ENCODE assay signal across 8 cellular contexts in the genomic region with DNA sequence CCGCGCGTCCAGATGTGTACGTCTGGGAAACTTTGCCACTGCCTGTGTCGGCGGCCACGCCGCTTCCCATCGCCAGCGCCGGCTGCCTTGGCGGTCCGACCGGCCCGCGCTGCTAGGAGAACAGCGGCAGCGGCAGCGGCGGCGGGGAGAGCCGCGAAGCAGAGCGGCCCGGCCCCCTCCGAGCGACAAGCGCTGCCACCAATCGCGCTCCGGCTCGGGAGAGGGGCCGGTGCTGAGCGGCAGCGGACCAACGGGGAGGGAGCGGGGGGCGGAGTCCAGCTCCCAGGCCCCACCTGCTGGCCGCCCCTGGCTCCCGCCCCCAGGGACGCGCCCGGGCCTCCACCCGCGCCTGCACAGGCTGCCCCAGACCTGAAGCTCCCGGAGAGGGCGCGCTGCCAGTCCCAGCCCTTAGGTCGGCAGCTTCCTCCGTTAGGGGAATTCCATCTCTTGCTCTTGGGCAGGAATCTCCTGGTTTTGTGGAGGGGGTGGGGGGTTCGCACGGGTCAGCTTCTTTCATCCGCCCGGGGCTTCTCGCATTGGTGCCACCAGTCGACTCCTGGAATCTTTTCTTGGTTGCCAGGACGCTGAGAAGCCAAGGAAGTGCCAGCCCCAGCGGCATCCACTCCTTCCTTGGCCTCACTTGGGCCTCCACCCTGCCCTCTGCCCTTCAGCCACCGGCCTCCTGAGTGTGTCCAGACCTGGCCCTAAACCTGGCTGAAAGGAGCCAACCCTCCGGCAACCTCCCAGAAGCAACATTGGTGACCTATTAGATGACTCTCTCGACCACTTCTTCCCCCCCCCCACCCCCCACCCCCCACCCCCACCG. TPM values are rescaled to one million over a fixed set of nuclear protein-coding genes. Genes with fewer than 3 reads are reported as not detected.
DNase-seq lines count a peak whose midpoint lies in the region; ATAC-seq, FAIRE-seq and TF ChIP-seq lines count a peak whose summit lies in the region.

A gene (minus strand): TSS at position 125 of the 826 bp plus-strand sequence.

- peaks cover 35% of the 10 kb centered on the region for H3K4me1 Mint-ChIP-seq in nephron progenitor cell
- peaks cover 9% of the 10 kb centered on the region for H3K4me1 Mint-ChIP-seq in stimulated activated naive CD8-positive, alpha-beta T cell treated with anti-CD3 and anti-CD28 coated beads, Interleukin-15, Interleukin-2, amounts not matched to agents 100 ng/mL and 50 ng/mL, for 24 hours (ENCODE audit: low read depth)

- peak; percentile 20 for TF ChIP-seq CTCF in fibroblast of the aortic adventitia (IDR thresholded peaks at IDR 0.05; ENCODE audit: insufficient read depth, low read length)
- peak; percentile 12 for TF ChIP-seq CTCF in nephron progenitor cell (IDR thresholded peaks at IDR 0.05)

- H3K27me3 Mint-ChIP-seq in nephron progenitor cell (ENCODE audit: low read depth, poor library complexity): peaks cover 69% of the 10 kb centered on the region
- peaks cover 66% of the 10 kb centered on the region for H3K27me3 Mint-ChIP-seq in stimulated activated naive CD8-positive, alpha-beta T cell treated with anti-CD3 and anti-CD28 coated beads, Interleukin-15, Interleukin-2, amounts not matched to agents 100 ng/mL and 50 ng/mL, for 24 hours

- H3K9me3 Mint-ChIP-seq in nephron progenitor cell: no peaks in the 10 kb centered on the region
- no peaks in the 10 kb centered on the region for H3K9me3 Mint-ChIP-seq in stimulated activated naive CD8-positive, alpha-beta T cell treated with anti-CD3 and anti-CD28 coated beads, Interleukin-15, Interleukin-2, amounts not matched to agents 100 ng/mL and 50 ng/mL, for 24 hours

- FAIRE-seq in RCC 7860 (lab: Jason Lieb, UNC): no peak

- ATAC-seq in GM21737 (IDR thresholded peaks at IDR 0.05; ENCODE audit: unreplicated experiment): peak; percentile 95

- H3K27ac Mint-ChIP-seq in nephron progenitor cell: no peak within 1 kb of the TSS
- H3K27ac Mint-ChIP-seq in stimulated activated naive CD8-positive, alpha-beta T cell treated with anti-CD3 and anti-CD28 coated beads, Interleukin-15, Interleukin-2, amounts not matched to agents 100 ng/mL and 50 ng/mL, for 24 hours: peak within 1 kb of the TSS; percentile 68

- H3K36me3 Mint-ChIP-seq in nephron progenitor cell (ENCODE audit: low read depth): no peaks in the 10 kb centered on the region
- H3K36me3 Mint-ChIP-seq in stimulated activated naive CD8-positive, alpha-beta T cell treated with anti-CD3 and anti-CD28 coated beads, Interleukin-15, Interleukin-2, amounts not matched to agents 100 ng/mL and 50 ng/mL, for 24 hours (ENCODE audit: low read depth): no peaks in the 10 kb centered on the region

- H3K4me3 ChIP-seq in fibroblast of the aortic adventitia (ENCODE audit: low read depth, low read length): peak within 1 kb of the TSS; percentile 62

- peak within 1 kb of the TSS; percentile 87 for H3K4me3 Mint-ChIP-seq in nephron progenitor cell
- H3K4me3 Mint-ChIP-seq in stimulated activated naive CD8-positive, alpha-beta T cell treated with anti-CD3 and anti-CD28 coated beads, Interleukin-15, Interleukin-2, amounts not matched to agents 100 ng/mL and 50 ng/mL, for 24 hours: peak within 1 kb of the TSS; percentile 84

- in situ Hi-C loops in KBM-7 (cut with MboI; ENCODE audit: low pct_unique_long_range_greater_than_20kb, low sequenced_read_pairs): no loop called here

- DNase-seq in Daoy (ENCODE audit: low read depth) (peak; percentile 98), KBM-7 (peak; percentile 95), RCC 7860 (ENCODE audit: low spot score) (peak; percentile 82), fibroblast of the aortic adventitia (ENCODE audit: low read depth) (peak; percentile 81), nephron progenitor cell (peak; percentile 94)
- DNase-seq in activated effector memory CD4-positive, alpha-beta T cell treated with anti-CD3 and anti-CD28 coated beads, Interleukin-2, amount 50 U/mL, for 16 hours: peak; percentile 83

RNA-seq across cellular contexts. Expression of the gene that starts here (rescaled TPM):
- 5.9 and 6.9 TPM in 2 replicates for total RNA-seq in Daoy (2014; rRNA removed; shearing (Covaris generic))
- 1.1 and 2.4 TPM in 2 replicates for total RNA-seq in fibroblast of the aortic adventitia (ENCODE audit: low replicate concordance)

Comparison
In these comparisons a context has a peak if more than half of its experiments do, and no peak if none do; other contexts are left out.
1. Peak in every context shown above with its lines: DNase-seq, ATAC-seq and H3K4me3 ChIP-seq.